In the genomic region with DNA sequence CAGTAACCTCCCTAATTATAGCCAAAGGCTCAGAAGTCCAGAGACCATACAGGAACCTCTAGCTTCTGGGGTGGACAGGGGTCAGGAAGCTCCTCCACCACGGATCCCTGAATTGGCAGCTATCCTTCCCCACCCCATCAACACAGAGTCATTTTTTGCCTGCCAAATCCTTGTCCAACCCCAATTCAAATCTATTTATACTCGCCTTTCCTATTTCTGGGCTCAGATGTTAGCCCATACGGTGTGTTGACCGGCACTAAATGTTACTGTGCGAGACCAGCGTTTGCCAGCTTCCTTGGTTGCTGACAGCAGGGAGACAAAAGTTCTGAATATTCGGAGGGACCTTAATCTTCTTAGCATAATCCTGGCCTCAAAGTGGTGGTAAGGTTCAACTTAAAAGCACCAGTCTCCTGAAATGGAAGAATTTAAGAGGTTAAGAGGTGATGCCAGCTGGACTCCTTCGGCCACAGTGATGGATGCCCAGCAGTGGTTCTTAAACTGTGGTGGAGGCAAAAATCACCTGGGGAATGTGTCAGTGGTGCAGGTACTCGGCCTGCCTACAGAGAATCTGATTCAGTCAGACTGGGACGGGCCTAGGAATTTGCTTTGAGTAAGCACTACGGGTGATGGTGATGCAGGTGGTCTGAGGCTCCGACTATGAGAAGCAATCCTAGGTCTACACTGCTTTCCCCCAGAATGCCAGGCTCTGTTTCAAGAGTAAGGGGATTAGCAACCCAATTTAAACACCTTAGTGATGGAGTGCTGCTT, we compare ENCODE assay signal across 22 cellular contexts.
DNase-seq lines count a peak whose midpoint lies in the region; ATAC-seq, FAIRE-seq and TF ChIP-seq lines count a peak whose summit lies in the region.
"Had no signal": no experiment of that assay in that cellular context is flagged by ENCODE, and none has a peak within 500 bp of the region (broad histone marks: within the 10 kb centered on the region; RNA-seq: fewer than 3 reads in every experiment).

No MANE protein-coding gene starts in this region.

- no peak for TF ChIP-seq POLR2A in GM12891 (IDR thresholded peaks at IDR 0.05; ENCODE audit: low read depth, low read length)

- no peaks in the 10 kb centered on the region for H3K36me3 ChIP-seq in psoas muscle (ENCODE audit: insufficient read depth in 1 of 2, low read depth in 1 of 2)
- H3K36me3 ChIP-seq: BLaER1, cardiac muscle cell, neutrophil, uterus had no signal

- no peak for TF ChIP-seq CTCF in psoas muscle (IDR thresholded peaks at IDR 0.05)
- TF ChIP-seq CTCF in foreskin fibroblast (IDR thresholded peaks at IDR 0.05; ENCODE audit: low read depth, low read length) = no peak

- no peaks in the 10 kb centered on the region for H3K27me3 ChIP-seq in psoas muscle (ENCODE audit: insufficient read depth in 3 of 3, low read length in 2 of 3)
- H3K27me3 ChIP-seq: BLaER1, cardiac muscle cell, neutrophil, uterus had no signal

- peak overlapping the region; percentile 8 for H3K4me3 ChIP-seq in psoas muscle
- H3K4me3 ChIP-seq in foreskin fibroblast (ENCODE audit: low read depth in 1 of 2, low read length in 2 of 2) = no peak overlapping the region
- H3K4me3 ChIP-seq: BLaER1, cardiac muscle cell, K562, skin epidermis, uterus had no signal

- H3K9me3 ChIP-seq in psoas muscle = no peaks in the 10 kb centered on the region
- H3K9me3 ChIP-seq: BLaER1, neutrophil, uterus had no signal

- 30 to 41% (median 34%) methylated on average over 12 of the region's 12 CpGs for WGBS in psoas muscle, 3 donors

- DNase-seq in GM12891 (ENCODE audit: insufficient read length, low spot score) = no peak
- peak; percentile 22 to 54 for DNase-seq in NCI-H524 (lab: John Stamatoyannopoulos, UW)
- DNase-seq in cerebellar cortex (ENCODE audit: low spot score) = peak; percentile 38
- DNase-seq in psoas muscle = no peak
- no peak for DNase-seq in NCI-H774 (lab: John Stamatoyannopoulos, UW)
- DNase-seq in NCI-H1930 (lab: John Stamatoyannopoulos, UW) = no peak
- DNase-seq in foreskin fibroblast = no peak
- no peak for DNase-seq in NCI-H345 treated with DMSO at 0.1 percent for 48 hours (lab: John Stamatoyannopoulos, UW; ENCODE audit: unreplicated experiment)
- DNase-seq: ACHN; activated CD4-positive, alpha-beta T cell treated with anti-CD3 and anti-CD28 coated beads, Interleukin-2, amount 10 ng/mL, durations not matched to agents 7 days and 5 days; activated naive CD4-positive, alpha-beta T cell treated with anti-CD3 and anti-CD28 coated beads for 36 hours; activated T-cell treated with anti-CD3 and anti-CD28 coated beads, Interleukin-2, amount 50 U/mL, for 72 hours; amniotic stem cell; stimulated activated CD4-positive, alpha-beta T cell treated with anti-CD3 and anti-CD28 coated beads, Interleukin-1b, Interleukin-23, amount 100 ng/mL, for 48 hours; substantia nigra; uterus had no signal

- peaks cover 9% of the 10 kb centered on the region for H3K4me1 ChIP-seq in psoas muscle
- H3K4me1 ChIP-seq: BLaER1, uterus had no signal

- FAIRE-seq in GM12891 (lab: Jason Lieb, UNC) = peak; percentile 40
- FAIRE-seq: K562 had no signal

- intact Hi-C loops in psoas muscle (cut with DNase I) = no loop called here

- no peak overlapping the region for H3K27ac ChIP-seq in psoas muscle
- H3K27ac ChIP-seq: BLaER1, cardiac muscle cell, neutrophil, skin epidermis, uterus, VCaP had no signal

- ATAC-seq in psoas muscle = peak; percentile 47 to 91 (median 68)
- ATAC-seq: activated T-cell treated with anti-CD3 and anti-CD28 coated beads, Interleukin-2, amount 50 U/mL, for 72 hours; K562 had no signal

TF ChIP-seq in GM12891, 5 proteins besides CTCF, POLR2A, EP300 and RAD21:
- no peak for TF ChIP-seq SPI1 (IDR thresholded peaks at IDR 0.05; ENCODE audit: low read depth, low read length)
- no peak for TF ChIP-seq POU2F2 (IDR thresholded peaks at IDR 0.05; ENCODE audit: low read depth, low read length)
- no peak for TF ChIP-seq POLR2AphosphoS5 (IDR thresholded peaks at IDR 0.05; ENCODE audit: low read depth, low read length)
- no peak for TF ChIP-seq TAF1 (IDR thresholded peaks at IDR 0.05; ENCODE audit: low read depth, low read length)
- TF ChIP-seq PAX5 (IDR thresholded peaks at IDR 0.05; ENCODE audit: insufficient read depth, low read length, severe bottlenecking) = no peak

Comparison
In these comparisons a context has a peak if more than half of its experiments do, and no peak if none do; other contexts are left out.
1. DNase-seq: peak in NCI-H524 (2 of 2) and cerebellar cortex (single experiment); none in GM12891 (single experiment), psoas muscle (0 of 2), NCI-H774 (single experiment), NCI-H1930 (0 of 2), foreskin fibroblast (0 of 2) and NCI-H345 treated with DMSO at 0.1 percent for 48 hours (single experiment).